Comparison of ENCODE assay signal across 8 cellular contexts in the genomic region with DNA sequence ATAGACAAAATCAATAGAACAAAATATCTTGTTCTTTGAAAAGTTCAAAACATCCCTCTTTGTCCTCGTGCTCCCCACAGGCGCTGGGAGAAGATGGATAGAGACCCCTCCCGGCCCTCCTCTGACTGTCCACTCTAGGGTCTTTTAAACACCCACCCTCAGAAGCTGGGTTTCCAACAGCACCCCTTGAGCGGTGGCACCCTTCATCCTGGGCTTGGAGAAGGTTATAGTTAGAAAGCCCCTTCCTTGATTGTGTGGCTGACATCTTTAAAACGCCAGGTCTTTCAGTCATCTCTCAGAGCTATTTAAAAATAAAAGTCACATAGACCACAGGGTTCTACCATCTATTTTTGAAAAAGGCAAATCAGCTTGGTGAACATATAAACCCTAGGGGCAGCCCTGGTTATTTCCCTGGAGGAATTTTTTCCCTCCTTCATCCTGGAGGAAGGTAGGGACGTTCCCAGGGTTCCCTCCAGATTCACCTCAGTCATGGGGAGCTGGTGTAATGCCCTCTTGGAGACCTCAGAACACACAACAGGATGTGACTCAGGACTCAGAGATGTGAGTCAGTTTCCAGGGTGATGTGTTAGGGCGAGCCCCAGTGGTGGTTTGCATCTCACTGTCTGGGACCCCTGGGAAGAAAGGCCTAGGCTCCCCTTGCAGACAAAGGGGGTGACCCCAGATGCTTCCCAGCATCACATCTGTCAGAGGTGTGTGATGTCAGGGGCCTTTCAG.
A peak's percentile ranks its signal among the peaks of the same experiment; 100 is the strongest.
DNase-seq lines count a peak whose midpoint lies in the region; ATAC-seq and TF ChIP-seq lines count a peak whose summit lies in the region.

No MANE protein-coding gene starts in this region.

- peak overlapping the region; percentile 81 for H2BK12ac ChIP-seq in trophoblast cell (ENCODE audit: low read length)

- BruUV-seq in mammary epithelial cell (replicated peaks; lab: Mats Ljungman, UMichigan): no TSS peak

- peaks cover 37% of the 10 kb centered on the region for H3K79me1 ChIP-seq in trophoblast cell (ENCODE audit: low read length)

- H3K18ac ChIP-seq in trophoblast cell (ENCODE audit: low read length): peak overlapping the region; percentile 87

- peak overlapping the region; percentile 54 for H3K27ac ChIP-seq in CD4-positive, alpha-beta T cell (ENCODE audit: low read depth, low read length)
- peak overlapping the region; percentile 100 for H3K27ac ChIP-seq in mammary epithelial cell (ENCODE audit: insufficient read depth, low read depth, low read length)
- peak overlapping the region; percentile 95 for H3K27ac ChIP-seq in trophoblast cell (ENCODE audit: low read depth, low read length)

- peak overlapping the region; percentile 79 for H2AK5ac ChIP-seq in trophoblast cell (ENCODE audit: low read length)

- H3K36me3 Mint-ChIP-seq in CD4-positive, alpha-beta T cell (ENCODE audit: low read depth): peaks cover 92% of the 10 kb centered on the region
- H3K36me3 Mint-ChIP-seq in progenitor cell of endocrine pancreas (ENCODE audit: insufficient read depth): peaks cover 14% of the 10 kb centered on the region

- peak overlapping the region; percentile 94 for H3K27ac Mint-ChIP-seq in CD4-positive, alpha-beta T cell
- no peak overlapping the region for H3K27ac Mint-ChIP-seq in progenitor cell of endocrine pancreas

- no peaks in the 10 kb centered on the region for H4K20me1 ChIP-seq in mammary epithelial cell (ENCODE audit: insufficient read depth, low read length)

- dilution Hi-C loops in mammary epithelial cell (cut with HindIII; ENCODE audit: low sequenced_read_pairs): loop anchor here (5.0 kb wide), 1 partner anchor 100 kb away; no protein-coding TSS in a partner anchor

- in situ Hi-C loops in mammary epithelial cell (cut with MboI; ENCODE audit: low sequenced_read_pairs in 2 of 2): no loop called here

- peak overlapping the region; percentile 57 for H3K14ac ChIP-seq in trophoblast cell (ENCODE audit: low read length)

- 70% methylated on average over 7 of the region's 7 CpGs for WGBS in mammary epithelial cell (ENCODE audit: low coverage, missing lambda C conversion rate)
- no CpG with 5 or more reads among the region's 7 CpGs for WGBS in trophoblast cell (ENCODE audit: extremely low coverage, insufficient coverage, insufficient read length)

- H3K4ac ChIP-seq in trophoblast cell (ENCODE audit: low read depth, low read length): no peak overlapping the region

- peaks cover 74% of the 10 kb centered on the region for H3K4me1 Mint-ChIP-seq in CD4-positive, alpha-beta T cell (ENCODE audit: low read depth)
- H3K4me1 Mint-ChIP-seq in progenitor cell of endocrine pancreas (ENCODE audit: low read depth): peaks cover 6% of the 10 kb centered on the region

- H2AFZ ChIP-seq in mammary epithelial cell (ENCODE audit: low read depth, low read length) (no peak overlapping the region), trophoblast cell (ENCODE audit: insufficient read depth, low read length, poor library complexity) (no peak overlapping the region)

- H3K4me3 ChIP-seq in WI38 (ENCODE audit: low read depth, low read length) (peak overlapping the region; percentile 19), mammary epithelial cell (replicated peaks in 1 of 3; ENCODE audit: insufficient read depth in 1 of 3, low read depth in 2 of 3, low read length in 3 of 3) (no peak overlapping the region), trophoblast cell (ENCODE audit: low read depth, low read length) (no peak overlapping the region)

- no peaks in the 10 kb centered on the region for H3K27me3 ChIP-seq in CD4-positive, alpha-beta T cell (ENCODE audit: control insufficient read depth, insufficient read depth, low read length)
- H3K27me3 ChIP-seq in mammary epithelial cell (ENCODE audit: insufficient read depth, low read length): no peaks in the 10 kb centered on the region
- no peaks in the 10 kb centered on the region for H3K27me3 ChIP-seq in trophoblast cell (ENCODE audit: insufficient read depth, low read length)

- H3K4me2 ChIP-seq in mammary epithelial cell (ENCODE audit: insufficient read depth, low read depth, low read length) (peak overlapping the region; percentile 68), trophoblast cell (ENCODE audit: low read length) (no peak overlapping the region)

- H3K4me1 ChIP-seq in mammary epithelial cell (ENCODE audit: insufficient read depth, low read length) (peaks cover 78% of the 10 kb centered on the region), trophoblast cell (ENCODE audit: control insufficient read depth in 1 of 2, insufficient read depth in 2 of 2, low read length in 2 of 2) (peaks cover 37 to 43% of the 10 kb centered on the region in 2 experiments)

- peak overlapping the region; percentile 74 for H4K8ac ChIP-seq in trophoblast cell (ENCODE audit: low read depth, low read length)

- H3K79me2 ChIP-seq in mammary epithelial cell (ENCODE audit: insufficient read depth, low read length) (peaks cover 69% of the 10 kb centered on the region), trophoblast cell (ENCODE audit: control insufficient read depth, insufficient read depth, low read length, poor library complexity) (peaks cover 1% of the 10 kb centered on the region)

- no peak for TF ChIP-seq CTCF in CD4-positive, alpha-beta T cell (IDR thresholded peaks at IDR 0.05)
- TF ChIP-seq CTCF in WI38 (IDR thresholded peaks at IDR 0.05; ENCODE audit: low read depth, low read length) (no peak), mammary epithelial cell (conservative IDR thresholded peaks at IDR 0.05 in 1 of 2, IDR thresholded peaks at IDR 0.05 in 1 of 2; ENCODE audit: extremely low read depth in 1 of 2, insufficient read depth in 1 of 2, low read depth in 1 of 2, low read length in 2 of 2) (peak in 1 of 2 donors; percentile 21), progenitor cell of endocrine pancreas (IDR thresholded peaks at IDR 0.05; ENCODE audit: unreplicated experiment) (no peak)

- intact Hi-C loops in CD4-positive, alpha-beta T cell (cut with DNase I, micrococcal nuclease): loop anchor here in 1 of 2 experiments (10.0 kb wide), 1 partner anchor 807 kb away; no protein-coding TSS in a partner anchor
- intact Hi-C loops in mammary epithelial cell (cut with micrococcal nuclease): loop anchor here (1.0 to 10.0 kb wide), 3 partner anchors 11 to 567 kb away; no protein-coding TSS in a partner anchor

- no peaks in the 10 kb centered on the region for H3K9me3 ChIP-seq in CD4-positive, alpha-beta T cell (ENCODE audit: control insufficient read depth, low read length)
- H3K9me3 ChIP-seq in mammary epithelial cell (replicated peaks; ENCODE audit: insufficient read depth, low read length): peaks cover 4% of the 10 kb centered on the region
- H3K9me3 ChIP-seq in trophoblast cell (ENCODE audit: insufficient read depth, low read depth, low read length): no peaks in the 10 kb centered on the region

- H2BK5ac ChIP-seq in trophoblast cell (ENCODE audit: low read depth, low read length, poor library complexity): peak overlapping the region; percentile 83

- no peak overlapping the region for H4K12ac ChIP-seq in trophoblast cell (ENCODE audit: low read depth, low read length)

- H4K91ac ChIP-seq in trophoblast cell (ENCODE audit: low read depth, low read length): peak overlapping the region; percentile 89

- POLR2A ChIA-PET in CD4-positive, alpha-beta T cell (lab: Charles Lee): interaction anchor here (1.0 kb wide), 1 partner anchor 83 kb away, joined by 3 read pairs; no protein-coding TSS in a partner anchor

- peak overlapping the region; percentile 17 for H3K4me3 Mint-ChIP-seq in CD4-positive, alpha-beta T cell
- H3K4me3 Mint-ChIP-seq in progenitor cell of endocrine pancreas (ENCODE audit: low read depth): no peak overlapping the region

- H3K36me3 ChIP-seq in mammary epithelial cell (ENCODE audit: insufficient read depth, low read length) (peaks cover 26% of the 10 kb centered on the region), trophoblast cell (ENCODE audit: control insufficient read depth in 1 of 2, insufficient read depth in 2 of 2, low read length in 2 of 2) (peaks cover 14 to 15% of the 10 kb centered on the region in 2 experiments)

- no peaks in the 10 kb centered on the region for H3K9me3 Mint-ChIP-seq in CD4-positive, alpha-beta T cell
- peaks cover 22% of the 10 kb centered on the region for H3K9me3 Mint-ChIP-seq in progenitor cell of endocrine pancreas (ENCODE audit: low read depth)

- peak in 9 of 10 experiments; percentile 23 to 55 (median 43) for DNase-seq in CD4-positive, alpha-beta T cell
- DNase-seq in mammary epithelial cell (peak; percentile 97), trophoblast cell (peak in 1 of 2 donors; percentile 38), NCI-H2171 treated with DMSO at 0.1 percent for 48 hours (lab: John Stamatoyannopoulos, UW) (no peak), progenitor cell of endocrine pancreas (ENCODE audit: low spot score, unreplicated experiment) (no peak), NCI-H2107 treated with DMSO at 0.1 percent for 48 hours (lab: John Stamatoyannopoulos, UW; ENCODE audit: unreplicated experiment) (no peak)

- H3K27me3 Mint-ChIP-seq in CD4-positive, alpha-beta T cell: no peaks in the 10 kb centered on the region
- peaks cover 11% of the 10 kb centered on the region for H3K27me3 Mint-ChIP-seq in progenitor cell of endocrine pancreas

- peak overlapping the region; percentile 95 for H3K9ac ChIP-seq in mammary epithelial cell (ENCODE audit: insufficient read depth, low read length)
- no peak overlapping the region for H3K9ac ChIP-seq in trophoblast cell (ENCODE audit: low read length)

- CTCF ChIA-PET in CD4-positive, alpha-beta T cell (lab: Charles Lee): interaction anchor here (0.9 to 1.5 kb wide), 4 partner anchors 29 to 240 kb away, joined by 3 to 7 read pairs (median 4); no protein-coding TSS in a partner anchor
- CTCF ChIA-PET in mammary epithelial cell (lab: Charles Lee; ENCODE audit: low non-redundant PET): no interaction called here

- peak; percentile 83 for ATAC-seq in CD4-positive, alpha-beta T cell (ENCODE audit: poor library complexity)
- ATAC-seq in HG02759 (IDR thresholded peaks at IDR 0.05; ENCODE audit: unreplicated experiment): peak; percentile 76

- peak overlapping the region; percentile 71 for H2BK120ac ChIP-seq in trophoblast cell (ENCODE audit: insufficient read depth, low read length, poor library complexity)

- no peak overlapping the region for H3K23ac ChIP-seq in trophoblast cell (ENCODE audit: low read length)

Comparison
In these comparisons a context has a peak if more than half of its experiments do, and no peak if none do; other contexts are left out.
1. DNase-seq: peak in CD4-positive, alpha-beta T cell (9 of 10) and mammary epithelial cell (single experiment); none in NCI-H2171 treated with DMSO at 0.1 percent for 48 hours (single experiment), progenitor cell of endocrine pancreas (single experiment) and NCI-H2107 treated with DMSO at 0.1 percent for 48 hours (single experiment).
2. Peak in every context shown above with its lines, with median percentiles within 50 percentile points of each other: H3K27ac ChIP-seq.